ENCODE assay signal across 1 cellular context in the genomic region with DNA sequence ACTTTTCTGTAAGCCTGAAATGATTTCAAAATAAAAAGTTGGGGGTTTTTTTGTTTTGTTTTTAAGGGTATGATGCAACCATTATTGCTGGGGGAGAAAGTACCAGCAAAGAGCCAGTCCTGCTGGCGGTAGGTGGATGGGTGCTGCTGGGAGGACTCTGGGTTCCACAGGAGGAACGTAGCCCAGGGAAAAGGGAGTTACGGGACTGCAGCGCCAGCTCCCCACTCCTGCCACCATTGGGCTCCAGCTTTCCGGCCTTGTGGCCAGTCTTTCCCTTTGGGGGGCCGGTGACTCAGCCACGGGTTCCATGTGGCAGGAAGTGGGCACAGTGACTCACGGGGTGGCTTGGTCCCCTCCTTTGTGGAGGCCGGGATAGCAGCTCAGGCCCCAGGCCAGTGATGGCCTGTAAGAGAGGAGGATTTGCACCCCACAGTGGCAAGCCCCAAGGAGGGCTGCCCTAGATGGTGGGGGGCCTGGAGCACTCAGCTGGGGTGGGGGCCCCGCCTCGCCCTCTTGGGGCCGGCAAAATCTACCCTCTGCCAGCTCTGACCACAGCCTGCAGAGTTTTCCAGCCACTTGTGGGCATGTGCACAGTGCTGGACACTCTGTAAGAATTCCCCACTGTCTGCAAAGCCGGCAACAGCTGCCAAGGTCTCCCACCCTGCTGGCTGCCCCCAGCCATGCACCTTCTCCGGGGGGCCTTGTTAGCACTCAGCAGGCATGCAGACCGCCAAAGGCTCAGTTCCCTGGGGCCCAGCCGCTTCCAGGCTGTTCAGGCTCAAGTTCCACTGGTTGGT.
TF ChIP-seq lines count a peak whose summit lies in the region.

No MANE protein-coding gene starts in this region.

TF ChIP-seq in GM12878, 131 proteins besides CTCF, POLR2A, EP300 and RAD21:
- TF ChIP-seq CBX5 (IDR thresholded peaks at IDR 0.05; ENCODE audit: low read depth) (no peak), SMAD5 (IDR thresholded peaks at IDR 0.05; ENCODE audit: low read depth) (no peak), ZNF384 (IDR thresholded peaks at IDR 0.05; ENCODE audit: borderline replicate concordance, low read depth, low read length) (no peak), SUZ12 (IDR thresholded peaks at IDR 0.05; ENCODE audit: unreplicated experiment) (no peak), MYB (IDR thresholded peaks at IDR 0.05; ENCODE audit: borderline replicate concordance, low read depth, low read length) (no peak), MEF2B (IDR thresholded peaks at IDR 0.05; ENCODE audit: partially characterized antibody, poor library complexity, severe bottlenecking) (no peak), NR2C1 (IDR thresholded peaks at IDR 0.05) (no peak), WRNIP1 (IDR thresholded peaks at IDR 0.05; ENCODE audit: borderline replicate concordance, low read depth, low read length) (no peak), JUND (IDR thresholded peaks at IDR 0.05; ENCODE audit: low read depth, low read length) (no peak), POU2F2 (IDR thresholded peaks at IDR 0.05; ENCODE audit: borderline replicate concordance, low read depth, low read length) (no peak), RCOR1 (conservative IDR thresholded peaks at IDR 0.05; ENCODE audit: low read depth, low read length) (no peak), SREBF1 (IDR thresholded peaks at IDR 0.05; ENCODE audit: low read length) (no peak), HDAC6 (IDR thresholded peaks at IDR 0.05; ENCODE audit: unreplicated experiment) (no peak)
- TF ChIP-seq, protein P1, sequence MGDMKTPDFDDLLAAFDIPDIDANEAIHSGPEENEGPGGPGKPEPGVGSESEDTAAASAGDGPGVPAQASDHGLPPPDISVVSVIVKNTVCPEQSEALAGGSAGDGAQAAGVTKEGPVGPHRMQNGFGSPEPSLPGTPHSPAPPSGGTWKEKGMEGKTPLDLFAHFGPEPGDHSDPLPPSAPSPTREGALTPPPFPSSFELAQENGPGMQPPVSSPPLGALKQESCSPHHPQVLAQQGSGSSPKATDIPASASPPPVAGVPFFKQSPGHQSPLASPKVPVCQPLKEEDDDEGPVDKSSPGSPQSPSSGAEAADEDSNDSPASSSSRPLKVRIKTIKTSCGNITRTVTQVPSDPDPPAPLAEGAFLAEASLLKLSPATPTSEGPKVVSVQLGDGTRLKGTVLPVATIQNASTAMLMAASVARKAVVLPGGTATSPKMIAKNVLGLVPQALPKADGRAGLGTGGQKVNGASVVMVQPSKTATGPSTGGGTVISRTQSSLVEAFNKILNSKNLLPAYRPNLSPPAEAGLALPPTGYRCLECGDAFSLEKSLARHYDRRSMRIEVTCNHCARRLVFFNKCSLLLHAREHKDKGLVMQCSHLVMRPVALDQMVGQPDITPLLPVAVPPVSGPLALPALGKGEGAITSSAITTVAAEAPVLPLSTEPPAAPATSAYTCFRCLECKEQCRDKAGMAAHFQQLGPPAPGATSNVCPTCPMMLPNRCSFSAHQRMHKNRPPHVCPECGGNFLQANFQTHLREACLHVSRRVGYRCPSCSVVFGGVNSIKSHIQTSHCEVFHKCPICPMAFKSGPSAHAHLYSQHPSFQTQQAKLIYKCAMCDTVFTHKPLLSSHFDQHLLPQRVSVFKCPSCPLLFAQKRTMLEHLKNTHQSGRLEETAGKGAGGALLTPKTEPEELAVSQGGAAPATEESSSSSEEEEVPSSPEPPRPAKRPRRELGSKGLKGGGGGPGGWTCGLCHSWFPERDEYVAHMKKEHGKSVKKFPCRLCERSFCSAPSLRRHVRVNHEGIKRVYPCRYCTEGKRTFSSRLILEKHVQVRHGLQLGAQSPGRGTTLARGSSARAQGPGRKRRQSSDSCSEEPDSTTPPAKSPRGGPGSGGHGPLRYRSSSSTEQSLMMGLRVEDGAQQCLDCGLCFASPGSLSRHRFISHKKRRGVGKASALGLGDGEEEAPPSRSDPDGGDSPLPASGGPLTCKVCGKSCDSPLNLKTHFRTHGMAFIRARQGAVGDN (IDR thresholded peaks at IDR 0.05): no peak
- TF ChIP-seq, protein P2, sequence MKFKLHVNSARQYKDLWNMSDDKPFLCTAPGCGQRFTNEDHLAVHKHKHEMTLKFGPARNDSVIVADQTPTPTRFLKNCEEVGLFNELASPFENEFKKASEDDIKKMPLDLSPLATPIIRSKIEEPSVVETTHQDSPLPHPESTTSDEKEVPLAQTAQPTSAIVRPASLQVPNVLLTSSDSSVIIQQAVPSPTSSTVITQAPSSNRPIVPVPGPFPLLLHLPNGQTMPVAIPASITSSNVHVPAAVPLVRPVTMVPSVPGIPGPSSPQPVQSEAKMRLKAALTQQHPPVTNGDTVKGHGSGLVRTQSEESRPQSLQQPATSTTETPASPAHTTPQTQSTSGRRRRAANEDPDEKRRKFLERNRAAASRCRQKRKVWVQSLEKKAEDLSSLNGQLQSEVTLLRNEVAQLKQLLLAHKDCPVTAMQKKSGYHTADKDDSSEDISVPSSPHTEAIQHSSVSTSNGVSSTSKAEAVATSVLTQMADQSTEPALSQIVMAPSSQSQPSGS (IDR thresholded peaks at IDR 0.05; ENCODE audit: low read length): no peak
- TF ChIP-seq, protein P3, sequence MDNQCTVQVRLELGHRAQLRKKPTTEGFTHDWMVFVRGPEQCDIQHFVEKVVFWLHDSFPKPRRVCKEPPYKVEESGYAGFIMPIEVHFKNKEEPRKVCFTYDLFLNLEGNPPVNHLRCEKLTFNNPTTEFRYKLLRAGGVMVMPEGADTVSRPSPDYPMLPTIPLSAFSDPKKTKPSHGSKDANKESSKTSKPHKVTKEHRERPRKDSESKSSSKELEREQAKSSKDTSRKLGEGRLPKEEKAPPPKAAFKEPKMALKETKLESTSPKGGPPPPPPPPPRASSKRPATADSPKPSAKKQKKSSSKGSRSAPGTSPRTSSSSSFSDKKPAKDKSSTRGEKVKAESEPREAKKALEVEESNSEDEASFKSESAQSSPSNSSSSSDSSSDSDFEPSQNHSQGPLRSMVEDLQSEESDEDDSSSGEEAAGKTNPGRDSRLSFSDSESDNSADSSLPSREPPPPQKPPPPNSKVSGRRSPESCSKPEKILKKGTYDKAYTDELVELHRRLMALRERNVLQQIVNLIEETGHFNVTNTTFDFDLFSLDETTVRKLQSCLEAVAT (IDR thresholded peaks at IDR 0.05): no peak
- TF ChIP-seq, protein P4, sequence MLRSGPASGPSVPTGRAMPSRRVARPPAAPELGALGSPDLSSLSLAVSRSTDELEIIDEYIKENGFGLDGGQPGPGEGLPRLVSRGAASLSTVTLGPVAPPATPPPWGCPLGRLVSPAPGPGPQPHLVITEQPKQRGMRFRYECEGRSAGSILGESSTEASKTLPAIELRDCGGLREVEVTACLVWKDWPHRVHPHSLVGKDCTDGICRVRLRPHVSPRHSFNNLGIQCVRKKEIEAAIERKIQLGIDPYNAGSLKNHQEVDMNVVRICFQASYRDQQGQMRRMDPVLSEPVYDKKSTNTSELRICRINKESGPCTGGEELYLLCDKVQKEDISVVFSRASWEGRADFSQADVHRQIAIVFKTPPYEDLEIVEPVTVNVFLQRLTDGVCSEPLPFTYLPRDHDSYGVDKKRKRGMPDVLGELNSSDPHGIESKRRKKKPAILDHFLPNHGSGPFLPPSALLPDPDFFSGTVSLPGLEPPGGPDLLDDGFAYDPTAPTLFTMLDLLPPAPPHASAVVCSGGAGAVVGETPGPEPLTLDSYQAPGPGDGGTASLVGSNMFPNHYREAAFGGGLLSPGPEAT (IDR thresholded peaks at IDR 0.05; ENCODE audit: low read depth): no peak
- TF ChIP-seq, protein P5, sequence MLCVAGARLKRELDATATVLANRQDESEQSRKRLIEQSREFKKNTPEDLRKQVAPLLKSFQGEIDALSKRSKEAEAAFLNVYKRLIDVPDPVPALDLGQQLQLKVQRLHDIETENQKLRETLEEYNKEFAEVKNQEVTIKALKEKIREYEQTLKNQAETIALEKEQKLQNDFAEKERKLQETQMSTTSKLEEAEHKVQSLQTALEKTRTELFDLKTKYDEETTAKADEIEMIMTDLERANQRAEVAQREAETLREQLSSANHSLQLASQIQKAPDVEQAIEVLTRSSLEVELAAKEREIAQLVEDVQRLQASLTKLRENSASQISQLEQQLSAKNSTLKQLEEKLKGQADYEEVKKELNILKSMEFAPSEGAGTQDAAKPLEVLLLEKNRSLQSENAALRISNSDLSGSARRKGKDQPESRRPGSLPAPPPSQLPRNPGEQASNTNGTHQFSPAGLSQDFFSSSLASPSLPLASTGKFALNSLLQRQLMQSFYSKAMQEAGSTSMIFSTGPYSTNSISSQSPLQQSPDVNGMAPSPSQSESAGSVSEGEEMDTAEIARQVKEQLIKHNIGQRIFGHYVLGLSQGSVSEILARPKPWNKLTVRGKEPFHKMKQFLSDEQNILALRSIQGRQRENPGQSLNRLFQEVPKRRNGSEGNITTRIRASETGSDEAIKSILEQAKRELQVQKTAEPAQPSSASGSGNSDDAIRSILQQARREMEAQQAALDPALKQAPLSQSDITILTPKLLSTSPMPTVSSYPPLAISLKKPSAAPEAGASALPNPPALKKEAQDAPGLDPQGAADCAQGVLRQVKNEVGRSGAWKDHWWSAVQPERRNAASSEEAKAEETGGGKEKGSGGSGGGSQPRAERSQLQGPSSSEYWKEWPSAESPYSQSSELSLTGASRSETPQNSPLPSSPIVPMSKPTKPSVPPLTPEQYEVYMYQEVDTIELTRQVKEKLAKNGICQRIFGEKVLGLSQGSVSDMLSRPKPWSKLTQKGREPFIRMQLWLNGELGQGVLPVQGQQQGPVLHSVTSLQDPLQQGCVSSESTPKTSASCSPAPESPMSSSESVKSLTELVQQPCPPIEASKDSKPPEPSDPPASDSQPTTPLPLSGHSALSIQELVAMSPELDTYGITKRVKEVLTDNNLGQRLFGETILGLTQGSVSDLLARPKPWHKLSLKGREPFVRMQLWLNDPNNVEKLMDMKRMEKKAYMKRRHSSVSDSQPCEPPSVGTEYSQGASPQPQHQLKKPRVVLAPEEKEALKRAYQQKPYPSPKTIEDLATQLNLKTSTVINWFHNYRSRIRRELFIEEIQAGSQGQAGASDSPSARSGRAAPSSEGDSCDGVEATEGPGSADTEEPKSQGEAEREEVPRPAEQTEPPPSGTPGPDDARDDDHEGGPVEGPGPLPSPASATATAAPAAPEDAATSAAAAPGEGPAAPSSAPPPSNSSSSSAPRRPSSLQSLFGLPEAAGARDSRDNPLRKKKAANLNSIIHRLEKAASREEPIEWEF (IDR thresholded peaks at IDR 0.05; ENCODE audit: insufficient replicate concordance, low read depth, low read length): no peak
